28 cellular contexts compared by ENCODE assay signal in the genomic region with DNA sequence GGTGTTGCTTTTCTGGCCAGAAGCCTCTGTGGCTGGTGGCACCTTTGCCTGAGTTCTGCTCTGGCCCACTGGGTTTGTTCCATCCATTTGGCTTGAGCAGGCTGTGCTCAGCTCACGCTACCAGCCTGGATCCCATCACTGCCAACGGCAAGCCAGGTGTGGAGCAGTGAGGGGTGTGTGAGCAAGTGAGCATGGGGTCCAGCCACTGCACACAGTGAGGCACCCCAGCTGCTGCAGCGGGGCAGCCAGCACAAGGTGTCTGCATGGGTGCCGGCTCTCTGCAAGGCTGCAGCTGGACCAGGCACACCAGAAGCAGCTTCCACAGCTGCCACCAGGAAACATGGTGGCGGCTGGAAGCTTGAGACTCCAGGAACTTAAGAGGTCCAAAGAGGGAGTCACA. TPM values are rescaled to one million over a fixed set of nuclear protein-coding genes. Genes with fewer than 3 reads are reported as not detected.
"Had no signal": no experiment of that assay in that cellular context is flagged by ENCODE, and none has a peak within 500 bp of the region (broad histone marks: within the 10 kb centered on the region; RNA-seq: fewer than 3 reads in every experiment).

No MANE protein-coding gene starts in this region.

- H2AFZ ChIP-seq: hepatocyte, neural progenitor cell had no signal

- FAIRE-seq: endothelial cell of umbilical vein had no signal

- H3K27me3 Mint-ChIP-seq: dendritic cell treated with granulocyte-macrophage colony-stimulating factor and Interleukin-4, amounts not matched to agents 40 ng/mL and 50 ng/mL, for 4 days; naive thymus-derived CD4-positive, alpha-beta T cell; stimulated activated memory B cell treated with anti-CD40 and anti-IgM and Interleukin-4, amounts not matched to agents 10 μg/mL and 1 μg/mL and 100 μg/mL, for 72 hours; stimulated activated naive CD8-positive, alpha-beta T cell treated with anti-CD3 and anti-CD28 coated beads, Interleukin-15, Interleukin-2, amounts not matched to agents 100 ng/mL and 50 ng/mL, for 24 hours; type B pancreatic cell had no signal

- H3K27ac ChIP-seq: colonic mucosa, esophagus muscularis mucosa, foreskin keratinocyte, gastroesophageal sphincter, heart left ventricle, hepatocyte, left lung, neural progenitor cell, psoas muscle, skin epidermis, spleen, thyroid gland, uterus had no signal

- H3K9me3 ChIP-seq: colonic mucosa, esophagus muscularis mucosa, gastroesophageal sphincter, heart left ventricle, left lung, psoas muscle, spleen, thyroid gland, uterus had no signal

- H3K9ac ChIP-seq: neural progenitor cell had no signal

- H3K79me2 ChIP-seq: hepatocyte had no signal

- H3K27me3 ChIP-seq: colonic mucosa, esophagus muscularis mucosa, foreskin keratinocyte, gastroesophageal sphincter, heart left ventricle, hepatocyte, left lung, neural progenitor cell, spleen, thyroid gland, uterus had no signal

- H3K4me1 Mint-ChIP-seq: nephron, neural progenitor cell had no signal

- ATAC-seq: heart left ventricle; left cardiac atrium; naive thymus-derived CD4-positive, alpha-beta T cell; psoas muscle; stimulated activated memory B cell treated with anti-CD40 and anti-IgM and Interleukin-4, amounts not matched to agents 10 μg/mL and 1 μg/mL and 100 μg/mL, for 72 hours had no signal

- H3K4me1 ChIP-seq: colonic mucosa, esophagus muscularis mucosa, foreskin keratinocyte, gastroesophageal sphincter, heart left ventricle, left lung, neural progenitor cell, psoas muscle, thyroid gland, uterus had no signal

- H3K4me3 Mint-ChIP-seq: dendritic cell treated with granulocyte-macrophage colony-stimulating factor and Interleukin-4, amounts not matched to agents 40 ng/mL and 50 ng/mL, for 4 days; nephron; neural progenitor cell; stimulated activated memory B cell treated with anti-CD40 and anti-IgM and Interleukin-4, amounts not matched to agents 10 μg/mL and 1 μg/mL and 100 μg/mL, for 72 hours; stimulated activated naive CD8-positive, alpha-beta T cell treated with anti-CD3 and anti-CD28 coated beads, Interleukin-15, Interleukin-2, amounts not matched to agents 100 ng/mL and 50 ng/mL, for 24 hours; type B pancreatic cell had no signal

- H3K4me3 ChIP-seq: colonic mucosa, esophagus muscularis mucosa, gastroesophageal sphincter, heart left ventricle, hepatocyte, left lung, neural progenitor cell, psoas muscle, skin epidermis, spleen, thyroid gland, uterus had no signal

- H3K4me2 ChIP-seq: hepatocyte, neural progenitor cell had no signal

- H3K9me3 Mint-ChIP-seq: dendritic cell treated with granulocyte-macrophage colony-stimulating factor and Interleukin-4, amounts not matched to agents 40 ng/mL and 50 ng/mL, for 4 days; naive thymus-derived CD4-positive, alpha-beta T cell; nephron; neural progenitor cell; stimulated activated memory B cell treated with anti-CD40 and anti-IgM and Interleukin-4, amounts not matched to agents 10 μg/mL and 1 μg/mL and 100 μg/mL, for 72 hours; stimulated activated naive CD8-positive, alpha-beta T cell treated with anti-CD3 and anti-CD28 coated beads, Interleukin-15, Interleukin-2, amounts not matched to agents 100 ng/mL and 50 ng/mL, for 24 hours; type B pancreatic cell had no signal

- H3K36me3 ChIP-seq: colonic mucosa, gastroesophageal sphincter, neural progenitor cell, thyroid gland, uterus had no signal

- H3K27ac Mint-ChIP-seq: dendritic cell treated with granulocyte-macrophage colony-stimulating factor and Interleukin-4, amounts not matched to agents 40 ng/mL and 50 ng/mL, for 4 days; nephron; neural progenitor cell; stimulated activated memory B cell treated with anti-CD40 and anti-IgM and Interleukin-4, amounts not matched to agents 10 μg/mL and 1 μg/mL and 100 μg/mL, for 72 hours; stimulated activated naive CD8-positive, alpha-beta T cell treated with anti-CD3 and anti-CD28 coated beads, Interleukin-15, Interleukin-2, amounts not matched to agents 100 ng/mL and 50 ng/mL, for 24 hours; type B pancreatic cell had no signal

- DNase-seq: colonic mucosa; effector CD8-positive, alpha-beta T cell; foreskin keratinocyte; left cardiac atrium; mammary epithelial cell; mesendoderm; midbrain; naive thymus-derived CD4-positive, alpha-beta T cell; nucleus accumbens; psoas muscle; right cardiac atrium; spleen; stimulated activated CD4-positive, alpha-beta T cell treated with anti-CD3 and anti-CD28 coated beads, Interleukin-4, amount 100 ng/mL, for 4 hours; thyroid gland; uterus had no signal

RNA-seq across cellular contexts. Expression of a gene that starts 46.8 kb away (rescaled TPM):
- total RNA-seq: endothelial cell of umbilical vein had no signal
- polyA plus RNA-seq: endothelial cell of umbilical vein had no signal
